ENCODE assay signal across 9 cellular contexts in genomic region chr10:3740157-3740871, GRCh38. TPM values are rescaled to one million over a fixed set of nuclear protein-coding genes. Genes with fewer than 3 reads are reported as not detected.
DNase-seq lines count a peak whose midpoint lies in the region; ATAC-seq, FAIRE-seq and TF ChIP-seq lines count a peak whose summit lies in the region.
"Had no signal": no experiment of that assay in that cellular context is flagged by ENCODE, and none has a peak within 500 bp of the region (broad histone marks: within the 10 kb centered on the region; RNA-seq: fewer than 3 reads in every experiment).

No MANE protein-coding gene starts in this region.

- H3K9me3 ChIP-seq in upper lobe of right lung, result no peaks in the 10 kb centered on the region

- no peak overlapping the region for H3K27ac Mint-ChIP-seq in stimulated activated memory B cell treated with anti-CD40 and anti-IgM and Interleukin-4, amounts not matched to agents 10 μg/mL and 1 μg/mL and 100 μg/mL, for 72 hours
- H3K27ac Mint-ChIP-seq: activated naive CD8-positive, alpha-beta T cell treated with anti-CD3 and anti-CD28 coated beads, Interleukin-2, amount 10 ng/mL, durations not matched to agents 7 days and 5 days had no signal

- no peak overlapping the region for H3K4me3 ChIP-seq in AG09309 (ENCODE audit: control insufficient read depth, low read depth, low read length)
- H3K4me3 ChIP-seq in bronchial epithelial cell (ENCODE audit: low read depth, low read length), result no peak overlapping the region
- H3K4me3 ChIP-seq in upper lobe of right lung, result no peak overlapping the region

- no peaks in the 10 kb centered on the region for H3K4me1 ChIP-seq in upper lobe of right lung

- no peaks in the 10 kb centered on the region for H3K36me3 Mint-ChIP-seq in stimulated activated memory B cell treated with anti-CD40 and anti-IgM and Interleukin-4, amounts not matched to agents 10 μg/mL and 1 μg/mL and 100 μg/mL, for 72 hours
- H3K36me3 Mint-ChIP-seq: activated naive CD8-positive, alpha-beta T cell treated with anti-CD3 and anti-CD28 coated beads, Interleukin-2, amount 10 ng/mL, durations not matched to agents 7 days and 5 days had no signal

- no peak for TF ChIP-seq CTCF in AG09309 (IDR thresholded peaks at IDR 0.05; ENCODE audit: control insufficient read depth, insufficient read depth, low read depth, low read length, missing control alignments)
- TF ChIP-seq CTCF in bronchial epithelial cell (IDR thresholded peaks at IDR 0.05; ENCODE audit: insufficient read depth, low read length, severe bottlenecking), result no peak
- no peak for TF ChIP-seq CTCF in upper lobe of right lung (IDR thresholded peaks at IDR 0.05)

- H3K27me3 ChIP-seq in bronchial epithelial cell (ENCODE audit: control insufficient read depth, insufficient read depth, low read length) (no peaks in the 10 kb centered on the region), upper lobe of right lung (no peaks in the 10 kb centered on the region)

- H3K27me3 Mint-ChIP-seq in stimulated activated memory B cell treated with anti-CD40 and anti-IgM and Interleukin-4, amounts not matched to agents 10 μg/mL and 1 μg/mL and 100 μg/mL, for 72 hours, result no peaks in the 10 kb centered on the region

- no peak overlapping the region for H3K27ac ChIP-seq in upper lobe of right lung

- no peak overlapping the region for H3K4me3 Mint-ChIP-seq in stimulated activated memory B cell treated with anti-CD40 and anti-IgM and Interleukin-4, amounts not matched to agents 10 μg/mL and 1 μg/mL and 100 μg/mL, for 72 hours
- H3K4me3 Mint-ChIP-seq: activated naive CD8-positive, alpha-beta T cell treated with anti-CD3 and anti-CD28 coated beads, Interleukin-2, amount 10 ng/mL, durations not matched to agents 7 days and 5 days had no signal

- FAIRE-seq in bronchial epithelial cell (lab: Jason Lieb, UNC), result peak; percentile 83

- intact Hi-C loops in upper lobe of right lung (cut with DNase I), result no loop called here

- ATAC-seq in GM18870 (IDR thresholded peaks at IDR 0.05; ENCODE audit: unreplicated experiment), result peak; percentile 68
- ATAC-seq in upper lobe of right lung, result peak; percentile 72
- no peak for ATAC-seq in stimulated activated memory B cell treated with anti-CD40 and anti-IgM and Interleukin-4, amounts not matched to agents 10 μg/mL and 1 μg/mL and 100 μg/mL, for 72 hours

- H3K4me1 Mint-ChIP-seq in stimulated activated memory B cell treated with anti-CD40 and anti-IgM and Interleukin-4, amounts not matched to agents 10 μg/mL and 1 μg/mL and 100 μg/mL, for 72 hours, result peaks cover 23% of the 10 kb centered on the region

- H3K36me3 ChIP-seq in bronchial epithelial cell (ENCODE audit: control insufficient read depth, insufficient read depth, low read length), result no peaks in the 10 kb centered on the region
- H3K36me3 ChIP-seq in upper lobe of right lung, result no peaks in the 10 kb centered on the region

- DNase-seq in AG09309 (ENCODE audit: low read depth), result peak; percentile 55
- DNase-seq in HT1080 (ENCODE audit: low read depth), result peak; percentile 88
- DNase-seq in bronchial epithelial cell (ENCODE audit: low read depth), result peak; percentile 99
- no peak for DNase-seq in upper lobe of right lung
- DNase-seq in MV-4-11 (lab: John Stamatoyannopoulos, UW), result no peak
- no peak for DNase-seq in GF-D8 (lab: John Stamatoyannopoulos, UW)
- DNase-seq: activated naive CD8-positive, alpha-beta T cell treated with anti-CD3 and anti-CD28 coated beads, Interleukin-2, amount 10 ng/mL, durations not matched to agents 7 days and 5 days had no signal

- no peaks in the 10 kb centered on the region for H3K9me3 Mint-ChIP-seq in stimulated activated memory B cell treated with anti-CD40 and anti-IgM and Interleukin-4, amounts not matched to agents 10 μg/mL and 1 μg/mL and 100 μg/mL, for 72 hours

RNA-seq across cellular contexts. Expression of gene KLF6, which starts 44.7 kb away (rescaled TPM):
- 59.7 and 93.0 TPM in 2 replicates for total RNA-seq in HT1080 (2014; rRNA removed; shearing (Covaris generic))
- 75.1 and 87.5 TPM in 2 replicates for polyA plus RNA-seq in HT1080 (2015; cell fraction: cytosol; rRNA removed)
- 247 and 255 TPM in 2 replicates for polyA plus RNA-seq in HT1080 (2015; cell fraction: nucleus; rRNA removed)
- 49.7 and 70.6 TPM in 2 replicates for total RNA-seq in bronchial epithelial cell
- 247 TPM for total RNA-seq in upper lobe of right lung

Comparison
In these comparisons a context has a peak if more than half of its experiments do, and no peak if none do; other contexts are left out.
1. DNase-seq: peak in AG09309 (single experiment), HT1080 (single experiment) and bronchial epithelial cell (single experiment); none in upper lobe of right lung (single experiment), MV-4-11 (single experiment) and GF-D8 (single experiment).